Comparison of ENCODE assay signal across 1 cellular context in the genomic region with DNA sequence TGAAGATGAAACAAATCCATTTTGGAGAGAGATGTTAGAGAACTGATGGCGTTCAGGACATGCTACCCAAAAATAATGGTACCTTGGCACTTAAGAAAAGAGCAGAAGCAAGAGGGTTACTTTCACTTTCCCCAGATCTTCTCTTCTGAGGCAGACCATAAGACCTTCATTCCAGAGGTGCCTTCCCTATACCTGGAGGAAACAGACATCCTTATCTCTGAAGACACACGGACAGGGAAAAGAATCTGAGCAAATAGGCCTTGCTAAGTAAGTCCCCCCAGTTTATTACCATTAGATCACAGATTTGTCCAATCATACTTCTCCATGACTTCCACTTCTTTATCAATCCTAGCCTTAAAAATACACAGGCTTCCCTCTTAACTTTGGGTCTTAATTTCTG.
TF ChIP-seq lines count a peak whose summit lies in the region.

No MANE protein-coding gene starts in this region.

TF ChIP-seq in K562, 482 proteins besides CTCF, POLR2A, EP300 and RAD21:
- TF ChIP-seq ASH1L (IDR thresholded peaks at IDR 0.05; ENCODE audit: borderline replicate concordance, low read depth, partially characterized antibody): no peak
- TF ChIP-seq LEF1 (IDR thresholded peaks at IDR 0.05): 0 out of 2 replicates have a peak, but pooled peaks have one; percentile 22
- peak; percentile 69 for TF ChIP-seq ARID1B (IDR thresholded peaks at IDR 0.05)
- peak; percentile 78 for TF ChIP-seq TCF3 (CRISPR knock-in tag; IDR thresholded peaks at IDR 0.05)
- TF ChIP-seq TAL1 (IDR thresholded peaks at IDR 0.05): peak; percentile 74
- peak; percentile 80 for TF ChIP-seq CTBP1 (IDR thresholded peaks at IDR 0.05; ENCODE audit: borderline replicate concordance)
- TF ChIP-seq SOX6 (IDR thresholded peaks at IDR 0.05): peak; percentile 37; the same call in 1 of the 2 replicates
- TF ChIP-seq, protein P1, sequence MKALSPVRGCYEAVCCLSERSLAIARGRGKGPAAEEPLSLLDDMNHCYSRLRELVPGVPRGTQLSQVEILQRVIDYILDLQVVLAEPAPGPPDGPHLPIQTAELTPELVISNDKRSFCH (CRISPR knock-in tag; IDR thresholded peaks at IDR 0.05): no peak
- TF ChIP-seq, protein P1 (tag; IDR thresholded peaks at IDR 0.05): 0 out of 2 replicates have a peak, but pooled peaks have one; percentile 20
- no peak for TF ChIP-seq FOXK2 (conservative IDR thresholded peaks at IDR 0.05 in 1 of 2, IDR thresholded peaks at IDR 0.05 in 1 of 2; ENCODE audit: low read depth in 2 of 2)
- TF ChIP-seq, protein P2, sequence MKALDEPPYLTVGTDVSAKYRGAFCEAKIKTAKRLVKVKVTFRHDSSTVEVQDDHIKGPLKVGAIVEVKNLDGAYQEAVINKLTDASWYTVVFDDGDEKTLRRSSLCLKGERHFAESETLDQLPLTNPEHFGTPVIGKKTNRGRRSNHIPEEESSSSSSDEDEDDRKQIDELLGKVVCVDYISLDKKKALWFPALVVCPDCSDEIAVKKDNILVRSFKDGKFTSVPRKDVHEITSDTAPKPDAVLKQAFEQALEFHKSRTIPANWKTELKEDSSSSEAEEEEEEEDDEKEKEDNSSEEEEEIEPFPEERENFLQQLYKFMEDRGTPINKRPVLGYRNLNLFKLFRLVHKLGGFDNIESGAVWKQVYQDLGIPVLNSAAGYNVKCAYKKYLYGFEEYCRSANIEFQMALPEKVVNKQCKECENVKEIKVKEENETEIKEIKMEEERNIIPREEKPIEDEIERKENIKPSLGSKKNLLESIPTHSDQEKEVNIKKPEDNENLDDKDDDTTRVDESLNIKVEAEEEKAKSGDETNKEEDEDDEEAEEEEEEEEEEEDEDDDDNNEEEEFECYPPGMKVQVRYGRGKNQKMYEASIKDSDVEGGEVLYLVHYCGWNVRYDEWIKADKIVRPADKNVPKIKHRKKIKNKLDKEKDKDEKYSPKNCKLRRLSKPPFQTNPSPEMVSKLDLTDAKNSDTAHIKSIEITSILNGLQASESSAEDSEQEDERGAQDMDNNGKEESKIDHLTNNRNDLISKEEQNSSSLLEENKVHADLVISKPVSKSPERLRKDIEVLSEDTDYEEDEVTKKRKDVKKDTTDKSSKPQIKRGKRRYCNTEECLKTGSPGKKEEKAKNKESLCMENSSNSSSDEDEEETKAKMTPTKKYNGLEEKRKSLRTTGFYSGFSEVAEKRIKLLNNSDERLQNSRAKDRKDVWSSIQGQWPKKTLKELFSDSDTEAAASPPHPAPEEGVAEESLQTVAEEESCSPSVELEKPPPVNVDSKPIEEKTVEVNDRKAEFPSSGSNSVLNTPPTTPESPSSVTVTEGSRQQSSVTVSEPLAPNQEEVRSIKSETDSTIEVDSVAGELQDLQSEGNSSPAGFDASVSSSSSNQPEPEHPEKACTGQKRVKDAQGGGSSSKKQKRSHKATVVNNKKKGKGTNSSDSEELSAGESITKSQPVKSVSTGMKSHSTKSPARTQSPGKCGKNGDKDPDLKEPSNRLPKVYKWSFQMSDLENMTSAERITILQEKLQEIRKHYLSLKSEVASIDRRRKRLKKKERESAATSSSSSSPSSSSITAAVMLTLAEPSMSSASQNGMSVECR (CRISPR knock-in tag; IDR thresholded peaks at IDR 0.05): no peak
- TF ChIP-seq TEAD4 (IDR thresholded peaks at IDR 0.05; ENCODE audit: low read length): peak; percentile 54
- no peak for TF ChIP-seq TEAD4 (CRISPR knock-in tag; IDR thresholded peaks at IDR 0.05; ENCODE audit: borderline replicate concordance)
- no peak for TF ChIP-seq EWSR1 (IDR thresholded peaks at IDR 0.05; ENCODE audit: borderline replicate concordance, low read depth, partially characterized antibody)
- no peak for TF ChIP-seq ESRRB (CRISPR knock-in tag; IDR thresholded peaks at IDR 0.05; ENCODE audit: borderline replicate concordance)
- peak; percentile 39; the same call in 1 of the 2 replicates for TF ChIP-seq MTA2 (IDR thresholded peaks at IDR 0.05; ENCODE audit: low read depth)
- TF ChIP-seq, protein P3, sequence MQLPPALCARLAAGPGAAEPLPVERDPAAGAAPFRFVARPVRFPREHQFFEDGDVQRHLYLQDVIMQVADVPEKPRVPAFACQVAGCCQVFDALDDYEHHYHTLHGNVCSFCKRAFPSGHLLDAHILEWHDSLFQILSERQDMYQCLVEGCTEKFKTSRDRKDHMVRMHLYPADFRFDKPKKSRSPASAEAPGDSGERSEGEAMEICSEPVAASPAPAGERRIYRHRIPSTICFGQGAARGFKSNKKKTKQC (CRISPR knock-in tag; IDR thresholded peaks at IDR 0.05): no peak
- 0 out of 2 replicates have a peak, but pooled peaks have one; percentile 61 for TF ChIP-seq SMARCE1 (IDR thresholded peaks at IDR 0.05)
- TF ChIP-seq ZEB2 (IDR thresholded peaks at IDR 0.05): peak; percentile 74
- peak; percentile 76 to 83 for TF ChIP-seq KDM1A (IDR thresholded peaks at IDR 0.05)
- peak; percentile 64 for TF ChIP-seq CBFA2T2 (conservative IDR thresholded peaks at IDR 0.05)
- TF ChIP-seq POLR2G (IDR thresholded peaks at IDR 0.05; ENCODE audit: low read depth, low read length): no peak
- TF ChIP-seq RCOR1 (IDR thresholded peaks at IDR 0.05; ENCODE audit: borderline replicate concordance in 1 of 2, low read depth in 2 of 2, low read length in 2 of 2): 0 out of 4 replicates have a peak, but pooled peaks of 1 of the 2 experiments have one; percentile 69
- TF ChIP-seq CBFA2T3 (IDR thresholded peaks at IDR 0.05): peak; percentile 86
- TF ChIP-seq FOXM1 (IDR thresholded peaks at IDR 0.05; ENCODE audit: low read depth): peak; percentile 24; the same call in 1 of the 2 replicates
- no peak for TF ChIP-seq FOXM1 (CRISPR knock-in tag; IDR thresholded peaks at IDR 0.05; ENCODE audit: low read depth)
- TF ChIP-seq DPF2 (IDR thresholded peaks at IDR 0.05): peak; percentile 58
- no peak for TF ChIP-seq SNIP1 (IDR thresholded peaks at IDR 0.05; ENCODE audit: low read depth)
- 0 out of 2 replicates have a peak, but pooled peaks have one; percentile 49 for TF ChIP-seq SMARCA4 (IDR thresholded peaks at IDR 0.05)
- TF ChIP-seq NFIX (CRISPR knock-in tag; IDR thresholded peaks at IDR 0.05; ENCODE audit: low read depth): no peak
